Comparison of ENCODE assay signal across 1 cellular context in the genomic region with DNA sequence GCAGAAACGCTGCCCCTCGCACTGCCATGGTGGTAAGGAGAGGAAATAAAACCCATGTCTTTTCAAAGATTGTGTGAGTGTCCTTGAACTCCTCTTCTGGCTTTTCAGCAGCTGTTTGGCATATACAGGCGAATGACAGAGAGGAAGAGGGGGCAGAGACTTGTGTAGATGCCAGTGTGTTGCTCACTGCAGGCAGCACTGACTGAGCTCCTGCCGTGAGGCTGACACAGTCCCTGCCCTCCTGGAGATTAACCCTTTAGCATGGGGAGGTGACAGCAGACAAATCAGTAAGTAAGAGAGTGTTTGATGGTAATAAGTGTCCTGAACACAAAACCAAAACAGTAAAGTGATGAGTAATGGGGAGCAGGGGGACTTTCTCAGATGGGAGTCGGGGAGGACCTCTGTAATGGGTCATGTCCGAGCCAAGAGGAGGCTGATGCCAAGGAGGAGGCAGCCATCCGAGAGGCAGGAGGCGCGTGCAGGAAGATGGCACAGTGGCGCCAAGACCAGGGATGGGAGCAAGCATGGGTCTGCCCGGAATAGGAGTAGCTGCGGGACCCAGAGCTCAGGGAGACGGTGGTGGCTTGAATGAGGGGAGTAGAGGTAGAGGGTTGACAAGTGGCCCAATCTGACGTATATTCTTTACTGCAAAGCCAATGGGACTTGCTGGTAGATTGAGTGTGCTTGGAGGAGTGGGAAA.
TF ChIP-seq lines count a peak whose summit lies in the region.

No MANE protein-coding gene starts in this region.

TF ChIP-seq in GM12878, 131 proteins besides CTCF, POLR2A, EP300 and RAD21 (continued from another document):
- TF ChIP-seq, protein P1, sequence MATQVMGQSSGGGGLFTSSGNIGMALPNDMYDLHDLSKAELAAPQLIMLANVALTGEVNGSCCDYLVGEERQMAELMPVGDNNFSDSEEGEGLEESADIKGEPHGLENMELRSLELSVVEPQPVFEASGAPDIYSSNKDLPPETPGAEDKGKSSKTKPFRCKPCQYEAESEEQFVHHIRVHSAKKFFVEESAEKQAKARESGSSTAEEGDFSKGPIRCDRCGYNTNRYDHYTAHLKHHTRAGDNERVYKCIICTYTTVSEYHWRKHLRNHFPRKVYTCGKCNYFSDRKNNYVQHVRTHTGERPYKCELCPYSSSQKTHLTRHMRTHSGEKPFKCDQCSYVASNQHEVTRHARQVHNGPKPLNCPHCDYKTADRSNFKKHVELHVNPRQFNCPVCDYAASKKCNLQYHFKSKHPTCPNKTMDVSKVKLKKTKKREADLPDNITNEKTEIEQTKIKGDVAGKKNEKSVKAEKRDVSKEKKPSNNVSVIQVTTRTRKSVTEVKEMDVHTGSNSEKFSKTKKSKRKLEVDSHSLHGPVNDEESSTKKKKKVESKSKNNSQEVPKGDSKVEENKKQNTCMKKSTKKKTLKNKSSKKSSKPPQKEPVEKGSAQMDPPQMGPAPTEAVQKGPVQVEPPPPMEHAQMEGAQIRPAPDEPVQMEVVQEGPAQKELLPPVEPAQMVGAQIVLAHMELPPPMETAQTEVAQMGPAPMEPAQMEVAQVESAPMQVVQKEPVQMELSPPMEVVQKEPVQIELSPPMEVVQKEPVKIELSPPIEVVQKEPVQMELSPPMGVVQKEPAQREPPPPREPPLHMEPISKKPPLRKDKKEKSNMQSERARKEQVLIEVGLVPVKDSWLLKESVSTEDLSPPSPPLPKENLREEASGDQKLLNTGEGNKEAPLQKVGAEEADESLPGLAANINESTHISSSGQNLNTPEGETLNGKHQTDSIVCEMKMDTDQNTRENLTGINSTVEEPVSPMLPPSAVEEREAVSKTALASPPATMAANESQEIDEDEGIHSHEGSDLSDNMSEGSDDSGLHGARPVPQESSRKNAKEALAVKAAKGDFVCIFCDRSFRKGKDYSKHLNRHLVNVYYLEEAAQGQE (IDR thresholded peaks at IDR 0.05; ENCODE audit: low read depth, low read length) = no peak
- TF ChIP-seq STAT1 (conservative IDR thresholded peaks at IDR 0.05) (no peak), CEBPB (IDR thresholded peaks at IDR 0.05; ENCODE audit: borderline replicate concordance in 1 of 2, low read depth in 2 of 2, low read length in 2 of 2) (no peak), SRF (IDR thresholded peaks at IDR 0.05; ENCODE audit: low read depth in 2 of 2, low read length in 2 of 2) (no peak), ZNF384 (IDR thresholded peaks at IDR 0.05; ENCODE audit: borderline replicate concordance, low read depth, low read length) (no peak), MYB (IDR thresholded peaks at IDR 0.05; ENCODE audit: borderline replicate concordance, low read depth, low read length) (no peak), RBBP5 (conservative IDR thresholded peaks at IDR 0.05) (no peak), ZZZ3 (IDR thresholded peaks at IDR 0.05; ENCODE audit: control insufficient read depth, insufficient read length, low read depth) (no peak), ZBTB40 (IDR thresholded peaks at IDR 0.05; ENCODE audit: borderline replicate concordance) (no peak)
- TF ChIP-seq, protein P2, sequence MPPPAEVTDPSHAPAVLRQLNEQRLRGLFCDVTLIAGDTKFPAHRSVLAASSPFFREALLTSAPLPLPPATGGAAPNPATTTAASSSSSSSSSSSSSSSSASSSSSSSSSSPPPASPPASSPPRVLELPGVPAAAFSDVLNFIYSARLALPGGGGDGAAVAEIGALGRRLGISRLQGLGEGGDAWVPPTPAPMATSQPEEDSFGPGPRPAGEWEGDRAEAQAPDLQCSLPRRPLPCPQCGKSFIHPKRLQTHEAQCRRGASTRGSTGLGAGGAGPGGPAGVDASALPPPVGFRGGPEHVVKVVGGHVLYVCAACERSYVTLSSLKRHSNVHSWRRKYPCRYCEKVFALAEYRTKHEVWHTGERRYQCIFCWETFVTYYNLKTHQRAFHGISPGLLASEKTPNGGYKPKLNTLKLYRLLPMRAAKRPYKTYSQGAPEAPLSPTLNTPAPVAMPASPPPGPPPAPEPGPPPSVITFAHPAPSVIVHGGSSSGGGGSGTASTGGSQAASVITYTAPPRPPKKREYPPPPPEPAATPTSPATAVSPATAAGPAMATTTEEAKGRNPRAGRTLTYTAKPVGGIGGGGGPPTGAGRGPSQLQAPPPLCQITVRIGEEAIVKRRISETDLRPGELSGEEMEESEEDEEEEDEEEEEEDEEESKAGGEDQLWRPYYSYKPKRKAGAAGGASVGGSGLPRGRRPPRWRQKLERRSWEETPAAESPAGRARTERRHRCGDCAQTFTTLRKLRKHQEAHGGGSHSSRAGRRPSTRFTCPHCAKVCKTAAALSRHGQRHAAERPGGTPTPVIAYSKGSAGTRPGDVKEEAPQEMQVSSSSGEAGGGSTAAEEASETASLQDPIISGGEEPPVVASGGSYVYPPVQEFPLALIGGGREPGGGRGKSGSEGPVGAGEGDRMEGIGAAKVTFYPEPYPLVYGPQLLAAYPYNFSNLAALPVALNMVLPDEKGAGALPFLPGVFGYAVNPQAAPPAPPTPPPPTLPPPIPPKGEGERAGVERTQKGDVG (CRISPR knock-in tag; IDR thresholded peaks at IDR 0.05) = no peak
